Comparison of ENCODE assay signal across 15 cellular contexts in the genomic region with DNA sequence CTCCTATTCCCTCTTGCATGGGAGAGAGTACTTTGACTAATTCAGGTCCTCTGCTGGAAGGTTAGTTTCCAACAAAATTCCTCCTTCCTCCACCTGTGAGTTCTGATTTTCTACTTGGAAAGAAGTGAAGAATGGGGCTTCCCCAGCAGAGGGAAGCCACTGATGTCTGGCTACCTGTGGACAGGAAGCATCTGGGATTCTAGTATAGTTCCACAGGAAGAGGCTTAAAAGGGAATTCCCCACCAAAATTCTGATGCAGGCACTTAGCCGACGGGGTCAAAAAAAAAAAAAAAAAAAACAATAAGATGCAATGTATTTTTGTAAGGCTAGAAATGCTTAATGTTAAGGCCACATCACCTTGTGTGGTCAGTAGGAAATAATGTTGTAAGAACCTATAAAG. TPM values are rescaled to one million over a fixed set of nuclear protein-coding genes. Genes with fewer than 3 reads are reported as not detected.
DNase-seq lines count a peak whose midpoint lies in the region; ATAC-seq and TF ChIP-seq lines count a peak whose summit lies in the region.
"Had no signal": no experiment of that assay in that cellular context is flagged by ENCODE, and none has a peak within 500 bp of the region (broad histone marks: within the 10 kb centered on the region; RNA-seq: fewer than 3 reads in every experiment).

No MANE protein-coding gene starts in this region.

- peak overlapping the region; percentile 53 to 62 for H3K27ac Mint-ChIP-seq in natural killer cell treated with Interleukin-12 subunit alpha and Interleukin-12 subunit beta and Interleukin-15 and Interleukin-18, amount 100 ng/mL, for 72 hours
- H3K27ac Mint-ChIP-seq in activated CD8-positive, alpha-beta T cell treated with anti-CD3 and anti-CD28 coated beads for 36 hours: no peak overlapping the region
- H3K27ac Mint-ChIP-seq: B cell had no signal

- no peak for DNase-seq in right cardiac atrium
- no peak for DNase-seq in Right ventricle myocardium inferior (ENCODE audit: missing footprints)
- DNase-seq in natural killer cell treated with Interleukin-12 subunit alpha and Interleukin-12 subunit beta and Interleukin-15 and Interleukin-18, amount 100 ng/mL, for 72 hours (ENCODE audit: low spot score): no peak
- DNase-seq in NCI-H748 (lab: John Stamatoyannopoulos, UW; ENCODE audit: unreplicated experiment): no peak
- no peak for DNase-seq in stimulated activated CD4-positive, alpha-beta T cell treated with anti-CD3 and anti-CD28 coated beads, Interleukin-1b, Interleukin-23, amount 100 ng/mL, for 48 hours
- DNase-seq in activated CD8-positive, alpha-beta T cell treated with anti-CD3 and anti-CD28 coated beads for 36 hours: no peak
- DNase-seq: central memory CD4-positive, alpha-beta T cell; mesendoderm; NCI-H1048; NCI-H748 treated with DMSO at 0.1 percent for 48 hours; substantia nigra had no signal

- H3K27ac ChIP-seq in right cardiac atrium (ENCODE audit: low read length) (peak overlapping the region; percentile 22), cingulate gyrus (ENCODE audit: low read depth, low read length) (peak overlapping the region; percentile 62)

- WGBS in right cardiac atrium: 25% methylated on average over 2 of the region's 2 CpGs

- H3K27me3 ChIP-seq in right cardiac atrium (ENCODE audit: control insufficient read depth, insufficient read depth): no peaks in the 10 kb centered on the region

- H3K4me3 ChIP-seq in right cardiac atrium (ENCODE audit: low read length): no peak overlapping the region
- H3K4me3 ChIP-seq: HAP-1 had no signal

- ATAC-seq in right cardiac atrium: no peak
- no peak for ATAC-seq in Right ventricle myocardium inferior
- no peak for ATAC-seq in natural killer cell treated with Interleukin-12 subunit alpha and Interleukin-12 subunit beta and Interleukin-15 and Interleukin-18, amount 100 ng/mL, for 72 hours
- no peak for ATAC-seq in HG02610 (IDR thresholded peaks at IDR 0.05; ENCODE audit: unreplicated experiment)
- ATAC-seq in activated CD8-positive, alpha-beta T cell treated with anti-CD3 and anti-CD28 coated beads for 36 hours: no peak

- peaks cover 47% of the 10 kb centered on the region for H3K36me3 Mint-ChIP-seq in natural killer cell treated with Interleukin-12 subunit alpha and Interleukin-12 subunit beta and Interleukin-15 and Interleukin-18, amount 100 ng/mL, for 72 hours
- peaks cover 73% of the 10 kb centered on the region for H3K36me3 Mint-ChIP-seq in activated CD8-positive, alpha-beta T cell treated with anti-CD3 and anti-CD28 coated beads for 36 hours (ENCODE audit: low read depth)

- no peaks in the 10 kb centered on the region for H3K27me3 Mint-ChIP-seq in natural killer cell treated with Interleukin-12 subunit alpha and Interleukin-12 subunit beta and Interleukin-15 and Interleukin-18, amount 100 ng/mL, for 72 hours
- H3K27me3 Mint-ChIP-seq in activated CD8-positive, alpha-beta T cell treated with anti-CD3 and anti-CD28 coated beads for 36 hours: no peaks in the 10 kb centered on the region
- H3K27me3 Mint-ChIP-seq: B cell had no signal

- H3K4me1 Mint-ChIP-seq in natural killer cell treated with Interleukin-12 subunit alpha and Interleukin-12 subunit beta and Interleukin-15 and Interleukin-18, amount 100 ng/mL, for 72 hours (ENCODE audit: low read depth in 2 of 2): peaks cover 31 to 32% of the 10 kb centered on the region in 2 donors
- peaks cover 44% of the 10 kb centered on the region for H3K4me1 Mint-ChIP-seq in activated CD8-positive, alpha-beta T cell treated with anti-CD3 and anti-CD28 coated beads for 36 hours (ENCODE audit: low read depth)

- peaks cover 11% of the 10 kb centered on the region for H3K4me1 ChIP-seq in right cardiac atrium (ENCODE audit: control insufficient read depth, insufficient read depth, low read length)

- H3K9me3 ChIP-seq in right cardiac atrium (ENCODE audit: control insufficient read depth, low read length): no peaks in the 10 kb centered on the region
- H3K9me3 ChIP-seq: HAP-1 had no signal

- POLR2A ChIA-PET in activated CD8-positive, alpha-beta T cell treated with anti-CD3 and anti-CD28 coated beads for 36 hours (lab: Charles Lee): interaction anchor here (1.6 to 2.5 kb wide), 2 partner anchors 8 to 10 kb away, joined by 4 to 14 read pairs; no protein-coding TSS in a partner anchor

- no peak overlapping the region for H3K4me3 Mint-ChIP-seq in natural killer cell treated with Interleukin-12 subunit alpha and Interleukin-12 subunit beta and Interleukin-15 and Interleukin-18, amount 100 ng/mL, for 72 hours
- no peak overlapping the region for H3K4me3 Mint-ChIP-seq in activated CD8-positive, alpha-beta T cell treated with anti-CD3 and anti-CD28 coated beads for 36 hours
- H3K4me3 Mint-ChIP-seq: B cell had no signal

- H3K9me3 Mint-ChIP-seq in natural killer cell treated with Interleukin-12 subunit alpha and Interleukin-12 subunit beta and Interleukin-15 and Interleukin-18, amount 100 ng/mL, for 72 hours: no peaks in the 10 kb centered on the region
- no peaks in the 10 kb centered on the region for H3K9me3 Mint-ChIP-seq in activated CD8-positive, alpha-beta T cell treated with anti-CD3 and anti-CD28 coated beads for 36 hours

- TF ChIP-seq CTCF in activated CD8-positive, alpha-beta T cell treated with anti-CD3 and anti-CD28 coated beads for 36 hours (IDR thresholded peaks at IDR 0.05): no peak

- CTCF ChIA-PET in activated CD8-positive, alpha-beta T cell treated with anti-CD3 and anti-CD28 coated beads for 36 hours (lab: Charles Lee): interaction anchor here (0.6 to 8.3 kb wide), 12 partner anchors 11 to 168 kb away, joined by 3 to 122 read pairs (median 4); a partner anchor contains a TSS

- intact Hi-C loops in right cardiac atrium (cut with DNase I): loop anchor here (5.0 to 10.0 kb wide), 5 partner anchors 45 to 108 kb away; a partner anchor contains a TSS
- intact Hi-C loops in Right ventricle myocardium inferior (cut with DNase I): no loop called here
- intact Hi-C loops in activated CD8-positive, alpha-beta T cell treated with anti-CD3 and anti-CD28 coated beads for 36 hours (cut with micrococcal nuclease): no loop called here

RNA-seq across cellular contexts. Expression of a gene that starts 33.4 kb away (rescaled TPM):
- total RNA-seq in right cardiac atrium (1 to 10 TPM; 1.4 to 2.3 (median 1.9) TPM), Right ventricle myocardium inferior (2.4 TPM)
- 1.4 TPM for polyA plus RNA-seq in right cardiac atrium
- total RNA-seq in natural killer cell treated with Interleukin-12 subunit alpha and Interleukin-12 subunit beta and Interleukin-15 and Interleukin-18, amount 100 ng/mL, for 72 hours: under 1 TPM in 1 of 2 donors, not detected in 1; 0.17 TPM
- total RNA-seq in activated CD8-positive, alpha-beta T cell treated with anti-CD3 and anti-CD28 coated beads for 36 hours: not detected

RNA-seq across cellular contexts. Expression of a gene that starts 37.5 kb away (rescaled TPM):
- total RNA-seq in right cardiac atrium (1 to 10 TPM; 1.4 to 2.3 (median 1.8) TPM), Right ventricle myocardium inferior (2.4 TPM)
- 1.3 TPM for polyA plus RNA-seq in right cardiac atrium
- under 1 TPM in 1 of 2 donors, not detected in 1; 0.26 TPM for total RNA-seq in natural killer cell treated with Interleukin-12 subunit alpha and Interleukin-12 subunit beta and Interleukin-15 and Interleukin-18, amount 100 ng/mL, for 72 hours
- not detected for total RNA-seq in activated CD8-positive, alpha-beta T cell treated with anti-CD3 and anti-CD28 coated beads for 36 hours

RNA-seq across cellular contexts. Expression of a gene that starts 46.5 kb away (rescaled TPM):
- total RNA-seq in right cardiac atrium (10 to 100 TPM; 19.6 to 42.5 (median 33.5) TPM), Right ventricle myocardium inferior (22.5 TPM)
- polyA plus RNA-seq in right cardiac atrium: 35.5 TPM
- 1 to 10 TPM in 1 of 2 donors, under 1 TPM in 1; 0.33 to 1.8 TPM for total RNA-seq in natural killer cell treated with Interleukin-12 subunit alpha and Interleukin-12 subunit beta and Interleukin-15 and Interleukin-18, amount 100 ng/mL, for 72 hours
- not detected for total RNA-seq in activated CD8-positive, alpha-beta T cell treated with anti-CD3 and anti-CD28 coated beads for 36 hours

Comparison
In these comparisons a context has a peak if more than half of its experiments do, and no peak if none do; other contexts are left out.
1. intact Hi-C loops: an anchor here in right cardiac atrium (5.0 to 10.0 kb wide); none called in Right ventricle myocardium inferior and activated CD8-positive, alpha-beta T cell treated with anti-CD3 and anti-CD28 coated beads for 36 hours.